ENCODE assay signal across 1 cellular context in genomic region chr17:34651267-34651955, GRCh38.
TF ChIP-seq lines count a peak whose summit lies in the region.

No MANE protein-coding gene starts in this region.

TF ChIP-seq in IMR-90, 13 proteins besides CTCF, POLR2A, EP300 and RAD21 (continued from another document):
- no peak for TF ChIP-seq RCOR1 (IDR thresholded peaks at IDR 0.05; ENCODE audit: insufficient replicate concordance, low read length)
- no peak for TF ChIP-seq USF2 (IDR thresholded peaks at IDR 0.05; ENCODE audit: low read depth, low read length)
- TF ChIP-seq FOS (IDR thresholded peaks at IDR 0.05; ENCODE audit: low read depth, low read length) = no peak
- TF ChIP-seq MAZ (IDR thresholded peaks at IDR 0.05; ENCODE audit: borderline replicate concordance, low read depth, low read length) = no peak
- no peak for TF ChIP-seq MXI1 (IDR thresholded peaks at IDR 0.05; ENCODE audit: borderline replicate concordance, low read depth, low read length)
- no peak for TF ChIP-seq NFE2L2 (IDR thresholded peaks at IDR 0.05; ENCODE audit: low read depth, low read length)
- TF ChIP-seq CHD1 (IDR thresholded peaks at IDR 0.05; ENCODE audit: low read depth, low read length) = no peak
